19 cellular contexts compared by ENCODE assay signal in the genomic region with DNA sequence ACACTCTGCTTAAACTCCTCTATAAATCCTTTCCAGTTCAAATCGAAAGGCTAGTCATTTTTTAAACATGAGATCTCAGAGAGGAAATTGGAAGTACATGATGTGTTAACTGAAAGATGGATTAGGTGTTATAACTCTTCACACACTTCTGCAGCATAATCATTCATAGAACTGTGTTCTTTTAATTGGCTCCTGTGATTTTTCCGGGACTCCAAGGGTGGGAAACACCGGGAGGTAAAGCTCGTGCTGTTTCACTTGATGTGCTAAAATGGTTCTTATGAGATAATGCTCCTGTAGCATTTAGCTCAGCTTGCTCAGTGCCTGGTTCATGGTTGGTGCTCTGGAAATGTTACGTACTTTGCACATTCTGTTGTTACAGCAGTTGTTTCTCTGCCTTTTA.
"Had no signal": no experiment of that assay in that cellular context is flagged by ENCODE, and none has a peak within 500 bp of the region (broad histone marks: within the 10 kb centered on the region; RNA-seq: fewer than 3 reads in every experiment).

No MANE protein-coding gene starts in this region.

- H3K36me3 ChIP-seq: SJSA1 had no signal

- H3K4me2 ChIP-seq: SK-N-SH had no signal

- H3K9me3 ChIP-seq: SJSA1, SK-N-SH had no signal

- H3K4me1 ChIP-seq: SJSA1 had no signal

- H3K27ac ChIP-seq: HL-60, SJSA1 had no signal

- H3K9ac ChIP-seq: SK-N-SH had no signal

- H3K27me3 Mint-ChIP-seq: T-cell had no signal

- DNase-seq: KBM-7, NCI-H1092 treated with DMSO at 0.1 percent for 48 hours, NCI-H1694, NCI-H187 treated with DMSO at 0.1 percent for 48 hours, NCI-H2029 treated with DMSO at 0.1 percent for 48 hours, NCI-H2171 treated with DMSO at 0.1 percent for 48 hours, NCI-H345, NCI-H524, NCI-H526 treated with DMSO at 0.1 percent for 48 hours, NCI-H774, Right ventricle myocardium superior, RPMI8226, SIG-M5, SK-N-SH, SW 1271, T-cell had no signal

- H3K27me3 ChIP-seq: SJSA1 had no signal

- H3K4me3 ChIP-seq: SJSA1 had no signal

- H3K9me3 Mint-ChIP-seq: T-cell; T-helper 1 cell treated with Interleukin-12 subunit alpha and Interleukin-12 subunit beta and Interleukin-4 antibody, amounts not matched to agents 30 μg/mL and 1 μg/mL, for 36 hours had no signal

- H3K4me3 Mint-ChIP-seq: T-cell; T-helper 1 cell treated with Interleukin-12 subunit alpha and Interleukin-12 subunit beta and Interleukin-4 antibody, amounts not matched to agents 30 μg/mL and 1 μg/mL, for 36 hours had no signal

- H3K27ac Mint-ChIP-seq: T-cell; T-helper 1 cell treated with Interleukin-12 subunit alpha and Interleukin-12 subunit beta and Interleukin-4 antibody, amounts not matched to agents 30 μg/mL and 1 μg/mL, for 36 hours had no signal

- ATAC-seq: T-cell had no signal
